ENCODE assay signal across 1 cellular context in genomic region chr6:25987845-25988244, GRCh38.
A peak's percentile ranks its signal among the peaks of the same experiment; 100 is the strongest.
TF ChIP-seq lines count a peak whose summit lies in the region.

No MANE protein-coding gene starts in this region.

TF ChIP-seq in K562, 482 proteins besides CTCF, POLR2A, EP300 and RAD21:
- TF ChIP-seq RFX1 (IDR thresholded peaks at IDR 0.05) (peak; percentile 97), ZHX1 (conservative IDR thresholded peaks at IDR 0.05; ENCODE audit: low read length) (peak; percentile 74; the same call in 1 of the 2 replicates), BMI1 (IDR thresholded peaks at IDR 0.05; ENCODE audit: low read length) (peak; percentile 71; the same call in 1 of the 2 replicates), YY1 (IDR thresholded peaks at IDR 0.05; ENCODE audit: borderline replicate concordance in 1 of 3, control insufficient read depth in 1 of 3, extremely low read depth in 1 of 3, insufficient read depth in 3 of 3, insufficient read length in 1 of 3, insufficient replicate concordance in 2 of 3, low read depth in 1 of 3, low read length in 2 of 3) (peak in 2 of 3 experiments; percentile 18 to 40), KLF13 (tag; IDR thresholded peaks at IDR 0.05; ENCODE audit: borderline replicate concordance, low read depth) (peak; percentile 56; the same call in 1 of the 2 replicates), ZKSCAN3 (CRISPR knock-in tag; IDR thresholded peaks at IDR 0.05) (no peak), ATF7 (IDR thresholded peaks at IDR 0.05) (no peak), SIN3B (IDR thresholded peaks at IDR 0.05; ENCODE audit: low read depth) (no peak), CSDE1 (IDR thresholded peaks at IDR 0.05) (peak in 1 of 2 experiments; percentile 76; a peak in 1 of 4 replicates), BRD9 (IDR thresholded peaks at IDR 0.05; ENCODE audit: low read depth, partially characterized antibody) (no peak)
- TF ChIP-seq, protein P1, sequence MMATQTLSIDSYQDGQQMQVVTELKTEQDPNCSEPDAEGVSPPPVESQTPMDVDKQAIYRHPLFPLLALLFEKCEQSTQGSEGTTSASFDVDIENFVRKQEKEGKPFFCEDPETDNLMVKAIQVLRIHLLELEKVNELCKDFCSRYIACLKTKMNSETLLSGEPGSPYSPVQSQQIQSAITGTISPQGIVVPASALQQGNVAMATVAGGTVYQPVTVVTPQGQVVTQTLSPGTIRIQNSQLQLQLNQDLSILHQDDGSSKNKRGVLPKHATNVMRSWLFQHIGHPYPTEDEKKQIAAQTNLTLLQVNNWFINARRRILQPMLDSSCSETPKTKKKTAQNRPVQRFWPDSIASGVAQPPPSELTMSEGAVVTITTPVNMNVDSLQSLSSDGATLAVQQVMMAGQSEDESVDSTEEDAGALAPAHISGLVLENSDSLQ (IDR thresholded peaks at IDR 0.05) = 0 out of 2 replicates have a peak, but pooled peaks have one; percentile 43
- TF ChIP-seq, protein P2, sequence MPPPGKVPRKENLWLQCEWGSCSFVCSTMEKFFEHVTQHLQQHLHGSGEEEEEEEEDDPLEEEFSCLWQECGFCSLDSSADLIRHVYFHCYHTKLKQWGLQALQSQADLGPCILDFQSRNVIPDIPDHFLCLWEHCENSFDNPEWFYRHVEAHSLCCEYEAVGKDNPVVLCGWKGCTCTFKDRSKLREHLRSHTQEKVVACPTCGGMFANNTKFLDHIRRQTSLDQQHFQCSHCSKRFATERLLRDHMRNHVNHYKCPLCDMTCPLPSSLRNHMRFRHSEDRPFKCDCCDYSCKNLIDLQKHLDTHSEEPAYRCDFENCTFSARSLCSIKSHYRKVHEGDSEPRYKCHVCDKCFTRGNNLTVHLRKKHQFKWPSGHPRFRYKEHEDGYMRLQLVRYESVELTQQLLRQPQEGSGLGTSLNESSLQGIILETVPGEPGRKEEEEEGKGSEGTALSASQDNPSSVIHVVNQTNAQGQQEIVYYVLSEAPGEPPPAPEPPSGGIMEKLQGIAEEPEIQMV (tag; conservative IDR thresholded peaks at IDR 0.05; ENCODE audit: low read depth) = peak; percentile 29; the same call in 1 of the 2 replicates
